8 cellular contexts compared by ENCODE assay signal in the genomic region with DNA sequence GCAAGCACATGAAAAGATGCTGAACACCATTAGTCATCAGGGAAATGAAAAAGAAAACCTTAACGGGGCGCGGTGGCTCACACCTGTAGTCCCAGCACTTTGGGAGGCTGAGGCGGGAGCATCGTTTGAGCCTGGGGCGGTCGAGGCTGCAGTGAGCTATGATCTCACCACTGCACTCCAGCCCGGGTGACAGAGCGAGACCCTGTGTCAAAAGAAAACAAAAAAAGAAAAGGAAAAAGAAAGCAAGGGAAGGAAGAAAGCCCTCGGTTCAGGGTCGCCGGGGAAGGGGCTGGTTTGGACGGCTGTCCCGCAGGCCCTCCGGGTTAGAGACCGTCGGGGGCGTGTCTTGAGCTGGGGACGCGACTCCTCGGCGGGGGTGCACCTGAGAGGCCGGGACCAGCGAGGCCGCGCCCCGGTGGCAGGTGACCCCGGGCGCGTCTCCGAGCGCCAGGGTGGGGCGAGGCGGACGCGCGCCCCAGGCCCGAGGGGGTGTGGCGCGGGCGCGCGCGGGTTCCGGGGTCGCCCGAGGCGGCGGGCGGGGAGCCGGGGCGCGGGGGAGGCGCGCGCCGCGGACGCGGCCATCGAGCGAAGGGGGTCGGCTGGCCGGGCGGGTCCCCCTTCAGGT. TPM values are rescaled to one million over a fixed set of nuclear protein-coding genes. Genes with fewer than 3 reads are reported as not detected.
DNase-seq lines count a peak whose midpoint lies in the region; ATAC-seq and TF ChIP-seq lines count a peak whose summit lies in the region.

No MANE protein-coding gene starts in this region.

- H3K36me3 ChIP-seq in esophagus squamous epithelium (no peaks in the 10 kb centered on the region), neuron (ENCODE audit: insufficient read depth, low read length) (peaks cover 3% of the 10 kb centered on the region)

- intact Hi-C loops in activated CD8-positive, alpha-beta T cell treated with anti-CD3 and anti-CD28 coated beads for 36 hours (cut with micrococcal nuclease): no loop called here
- intact Hi-C loops in esophagus squamous epithelium (cut with DNase I): no loop called here

- TF ChIP-seq CTCF in GM12875 (IDR thresholded peaks at IDR 0.05; ENCODE audit: borderline replicate concordance, insufficient read depth, low read depth, low read length) (no peak), esophagus squamous epithelium (IDR thresholded peaks at IDR 0.05) (no peak)
- TF ChIP-seq CTCF in activated CD8-positive, alpha-beta T cell treated with anti-CD3 and anti-CD28 coated beads for 36 hours (IDR thresholded peaks at IDR 0.05): no peak

- peaks cover 7% of the 10 kb centered on the region for H3K36me3 Mint-ChIP-seq in activated CD8-positive, alpha-beta T cell treated with anti-CD3 and anti-CD28 coated beads for 36 hours (ENCODE audit: low read depth)

- H3K4me3 ChIP-seq in GM12875 (ENCODE audit: low read depth, low read length): peak overlapping the region; percentile 75
- H3K4me3 ChIP-seq in esophagus squamous epithelium: peak overlapping the region; percentile 48 to 74 (median 56)
- H3K4me3 ChIP-seq in neuron (ENCODE audit: low read length): peak overlapping the region; percentile 79

- ATAC-seq in activated CD8-positive, alpha-beta T cell treated with anti-CD3 and anti-CD28 coated beads for 36 hours: peak; percentile 74

- TF ChIP-seq POLR2A in esophagus squamous epithelium (IDR thresholded peaks at IDR 0.05): no peak

- peak overlapping the region; percentile 87 for H3K4me3 Mint-ChIP-seq in activated CD8-positive, alpha-beta T cell treated with anti-CD3 and anti-CD28 coated beads for 36 hours

- H3K27me3 ChIP-seq in esophagus squamous epithelium (no peaks in the 10 kb centered on the region), neuron (ENCODE audit: insufficient read depth, low read length) (no peaks in the 10 kb centered on the region)

- DNase-seq in HEK293T (ENCODE audit: extremely low spot score) (peak; percentile 62), NCI-H1105 (lab: John Stamatoyannopoulos, UW) (peak; percentile 83), esophagus squamous epithelium (lab: John Stamatoyannopoulos, UW) (no peak), cortex of kidney (lab: John Stamatoyannopoulos, UW) (no peak), globus pallidus (ENCODE audit: low spot score) (no peak)
- peak; percentile 57 for DNase-seq in activated CD8-positive, alpha-beta T cell treated with anti-CD3 and anti-CD28 coated beads for 36 hours

- POLR2A ChIA-PET in HEK293T (lab: Yijun Ruan, JAX): interaction anchor here (0.6 to 1.9 kb wide), 4 partner anchors 13 to 59 kb away, joined by 3 to 5 read pairs (median 4); partner anchors contain the start of gene FAM3A
- POLR2A ChIA-PET in activated CD8-positive, alpha-beta T cell treated with anti-CD3 and anti-CD28 coated beads for 36 hours (lab: Charles Lee): interaction anchor here (0.8 to 2.6 kb wide), 3 partner anchors 58 to 488 kb away, joined by 3 to 8 read pairs (median 3); partner anchors contain the start of gene RPL10

- peaks cover 6% of the 10 kb centered on the region for H3K4me1 Mint-ChIP-seq in activated CD8-positive, alpha-beta T cell treated with anti-CD3 and anti-CD28 coated beads for 36 hours (ENCODE audit: low read depth)

- CTCF ChIA-PET in HEK293T (lab: Yijun Ruan, JAX): interaction anchor here (0.7 kb wide), 1 partner anchor 93 kb away, joined by 3 read pairs; no protein-coding TSS in a partner anchor
- CTCF ChIA-PET in activated CD8-positive, alpha-beta T cell treated with anti-CD3 and anti-CD28 coated beads for 36 hours (lab: Charles Lee): no interaction called here

- no peaks in the 10 kb centered on the region for H3K27me3 Mint-ChIP-seq in activated CD8-positive, alpha-beta T cell treated with anti-CD3 and anti-CD28 coated beads for 36 hours

- no peaks in the 10 kb centered on the region for H3K9me3 ChIP-seq in esophagus squamous epithelium
- no peaks in the 10 kb centered on the region for H3K9me3 ChIP-seq in neuron (ENCODE audit: low read length)

- no peak overlapping the region for H2AFZ ChIP-seq in neuron (ENCODE audit: low read depth, low read length)

- no peaks in the 10 kb centered on the region for H3K9me3 Mint-ChIP-seq in activated CD8-positive, alpha-beta T cell treated with anti-CD3 and anti-CD28 coated beads for 36 hours

- peak overlapping the region; percentile 86 for H3K27ac Mint-ChIP-seq in activated CD8-positive, alpha-beta T cell treated with anti-CD3 and anti-CD28 coated beads for 36 hours

- 0 to 47% methylated on average over 1 to 15 of the region's 65 CpGs for WGBS in esophagus squamous epithelium, 2 donors

- peaks cover 5 to 31% (median 7%) of the 10 kb centered on the region in 3 donors for H3K4me1 ChIP-seq in esophagus squamous epithelium
- H3K4me1 ChIP-seq in neuron (ENCODE audit: insufficient read depth, low read length): peaks cover 12% of the 10 kb centered on the region

- H3K27ac ChIP-seq in esophagus squamous epithelium: peak overlapping the region; percentile 38 to 85 (median 80)

TF ChIP-seq in HEK293T, 16 proteins besides CTCF, POLR2A, EP300 and RAD21:
- TF ChIP-seq LEF1 (IDR thresholded peaks at IDR 0.05; ENCODE audit: borderline replicate concordance) (no peak), NFRKB (IDR thresholded peaks at IDR 0.05) (no peak), FOXK2 (IDR thresholded peaks at IDR 0.05) (no peak), BHLHE40 (IDR thresholded peaks at IDR 0.05; ENCODE audit: borderline replicate concordance) (no peak), FOXM1 (IDR thresholded peaks at IDR 0.05; ENCODE audit: borderline replicate concordance) (no peak), PKNOX1 (IDR thresholded peaks at IDR 0.05) (no peak), FOXA1 (IDR thresholded peaks at IDR 0.05) (no peak), ZNF384 (IDR thresholded peaks at IDR 0.05) (no peak), CTBP1 (IDR thresholded peaks at IDR 0.05; ENCODE audit: borderline replicate concordance) (no peak), TARDBP (IDR thresholded peaks at IDR 0.05) (no peak), ARNT (IDR thresholded peaks at IDR 0.05) (no peak), SUZ12 (IDR thresholded peaks at IDR 0.05) (no peak), ELF4 (IDR thresholded peaks at IDR 0.05) (no peak), L3MBTL2 (conservative IDR thresholded peaks at IDR 0.05) (no peak), HDGF (IDR thresholded peaks at IDR 0.05; ENCODE audit: borderline replicate concordance) (no peak), SP1 (IDR thresholded peaks at IDR 0.05) (no peak)
TF ChIP-seq in HEK293T: peak in this region for 0.

RNA-seq across cellular contexts. Expression of gene PLXNA3, which starts 0.5 kb away (rescaled TPM):
- 10 to 100 TPM; 36.5 to 40.5 TPM for total RNA-seq in activated CD8-positive, alpha-beta T cell treated with anti-CD3 and anti-CD28 coated beads for 36 hours
- total RNA-seq in esophagus squamous epithelium: 1 to 10 TPM; 4.4 to 5.9 (median 5.4) TPM

RNA-seq across cellular contexts. Expression of gene FAM50A, which starts 13.7 kb away (rescaled TPM):
- 10 to 100 TPM; 43.6 to 47.5 TPM for total RNA-seq in activated CD8-positive, alpha-beta T cell treated with anti-CD3 and anti-CD28 coated beads for 36 hours
- 10 to 100 TPM; 15.9 to 27.3 (median 19.6) TPM for total RNA-seq in esophagus squamous epithelium

RNA-seq across cellular contexts. Expression of gene GDI1, which starts 20.6 kb away (rescaled TPM):
- 10 to 100 TPM; 76.5 TPM for total RNA-seq in activated CD8-positive, alpha-beta T cell treated with anti-CD3 and anti-CD28 coated beads for 36 hours
- 10 to 100 TPM; 35.2 to 82.6 (median 35.6) TPM for total RNA-seq in esophagus squamous epithelium

RNA-seq across cellular contexts. Expression of gene LAGE3, which starts 21.5 kb away (rescaled TPM):
- total RNA-seq in activated CD8-positive, alpha-beta T cell treated with anti-CD3 and anti-CD28 coated beads for 36 hours: 10 to 100 TPM; 49.8 to 50.1 TPM
- total RNA-seq in esophagus squamous epithelium: 10 to 100 TPM; 18.2 to 44.3 (median 21.9) TPM

RNA-seq across cellular contexts. Expression of gene UBL4A, which starts 28.8 kb away (rescaled TPM):
- 10 to 100 TPM; 46.5 to 47.6 TPM for total RNA-seq in activated CD8-positive, alpha-beta T cell treated with anti-CD3 and anti-CD28 coated beads for 36 hours
- total RNA-seq in esophagus squamous epithelium: 10 to 100 TPM; 32.9 to 41.1 (median 38.2) TPM

Comparison
In these comparisons a context has a peak if more than half of its experiments do, and no peak if none do; other contexts are left out.
1. DNase-seq: peak in HEK293T (single experiment), NCI-H1105 (single experiment) and activated CD8-positive, alpha-beta T cell treated with anti-CD3 and anti-CD28 coated beads for 36 hours (single experiment); none in esophagus squamous epithelium (single experiment), cortex of kidney (single experiment) and globus pallidus (single experiment).
2. RNA of gene PLXNA3, which starts 0.5 kb away (total RNA-seq): 36.5 to 40.5 TPM in activated CD8-positive, alpha-beta T cell treated with anti-CD3 and anti-CD28 coated beads for 36 hours; 4.4 to 5.9 TPM in esophagus squamous epithelium; every median in the first group is over 4 times any median in the second.
3. Peak in every context shown above with its lines, with median percentiles within 50 percentile points of each other: H3K4me3 ChIP-seq.